Comparison of ENCODE assay signal across 18 cellular contexts in the genomic region with DNA sequence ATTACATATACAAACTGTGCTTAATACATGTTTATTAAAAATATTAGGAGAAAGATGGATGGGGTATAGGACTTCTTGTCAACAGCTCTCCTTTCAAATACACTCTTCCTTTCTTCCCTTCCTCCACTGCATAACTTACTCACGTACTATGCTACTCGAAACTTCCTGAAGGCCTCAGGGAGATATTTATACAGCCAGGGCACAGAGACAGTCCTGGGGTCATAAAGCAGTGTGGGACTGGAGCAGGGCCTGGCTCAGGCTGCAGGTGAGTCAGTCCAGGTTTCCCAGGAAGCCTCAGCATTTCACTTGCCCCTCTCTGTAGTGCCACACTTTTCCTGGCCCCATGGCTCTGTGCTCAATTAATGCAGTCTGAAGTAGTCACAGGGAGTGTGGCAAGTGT.
DNase-seq lines count a peak whose midpoint lies in the region; ATAC-seq and TF ChIP-seq lines count a peak whose summit lies in the region.
"Had no signal": no experiment of that assay in that cellular context is flagged by ENCODE, and none has a peak within 500 bp of the region (broad histone marks: within the 10 kb centered on the region; RNA-seq: fewer than 3 reads in every experiment).

No MANE protein-coding gene starts in this region.

- POLR2A ChIA-PET in RWPE1 (lab: Yijun Ruan, JAX; ENCODE audit: low non-redundant PET) (no interaction called here), WTC11 (lab: Charles Lee) (no interaction called here)

- H3K36me3 Mint-ChIP-seq in osteocyte (ENCODE audit: unreplicated experiment) (peaks cover 2% of the 10 kb centered on the region), endothelial cell (ENCODE audit: low read depth, unreplicated experiment) (no peaks in the 10 kb centered on the region), WTC11 (no peaks in the 10 kb centered on the region)

- H3K4me3 ChIP-seq in hepatocyte: no peak overlapping the region
- H3K4me3 ChIP-seq: BLaER1, PC-9 had no signal

- no peaks in the 10 kb centered on the region for H3K79me2 ChIP-seq in hepatocyte

- H2AFZ ChIP-seq in hepatocyte: no peak overlapping the region
- H2AFZ ChIP-seq: PC-9 had no signal

- no peaks in the 10 kb centered on the region for H3K27me3 ChIP-seq in hepatocyte
- H3K27me3 ChIP-seq: BLaER1 had no signal

- H3K9me3 Mint-ChIP-seq in osteocyte (ENCODE audit: unreplicated experiment) (no peaks in the 10 kb centered on the region), endothelial cell (ENCODE audit: unreplicated experiment) (no peaks in the 10 kb centered on the region), WTC11 (no peaks in the 10 kb centered on the region)
- H3K9me3 Mint-ChIP-seq: CD8-positive, alpha-beta T cell had no signal

- WGBS in hepatocyte (ENCODE audit: low lambda C conversion rate, missing lambda C conversion rate): 53% methylated on average over 2 of the region's 2 CpGs

- H3K9me2 ChIP-seq in hepatocyte (replicated peaks; ENCODE audit: insufficient read depth): no peaks in the 10 kb centered on the region

- H3K27ac Mint-ChIP-seq in osteocyte (ENCODE audit: unreplicated experiment) (peak overlapping the region; percentile 24), endothelial cell (ENCODE audit: unreplicated experiment) (no peak overlapping the region), WTC11 (no peak overlapping the region)
- H3K27ac Mint-ChIP-seq: CD8-positive, alpha-beta T cell had no signal

- CTCF ChIA-PET in RWPE1 (lab: Yijun Ruan, JAX) (interaction anchor here (1.5 kb wide), 1 partner anchor 8 kb away, joined by 3 read pairs; no protein-coding TSS in a partner anchor), WTC11 (lab: Charles Lee) (no interaction called here)

- H3K4me1 Mint-ChIP-seq in osteocyte (ENCODE audit: unreplicated experiment) (peaks cover 51% of the 10 kb centered on the region), endothelial cell (ENCODE audit: unreplicated experiment) (peaks cover 5% of the 10 kb centered on the region), WTC11 (peaks cover 2% of the 10 kb centered on the region; the same call in 1 of the 2 replicates)

- no peaks in the 10 kb centered on the region for H3K27me3 Mint-ChIP-seq in osteocyte (ENCODE audit: unreplicated experiment)
- peaks cover 2% of the 10 kb centered on the region for H3K27me3 Mint-ChIP-seq in endothelial cell (ENCODE audit: unreplicated experiment)
- no peaks in the 10 kb centered on the region for H3K27me3 Mint-ChIP-seq in WTC11 (ENCODE audit: low read depth)

- no peaks in the 10 kb centered on the region for H3K36me3 ChIP-seq in hepatocyte (replicated peaks; ENCODE audit: insufficient read depth, low read depth)
- H3K36me3 ChIP-seq: BLaER1 had no signal

- H3K4me3 Mint-ChIP-seq in osteocyte (ENCODE audit: unreplicated experiment) (peak overlapping the region; percentile 5), endothelial cell (ENCODE audit: unreplicated experiment) (no peak overlapping the region), WTC11 (no peak overlapping the region)
- H3K4me3 Mint-ChIP-seq: CD8-positive, alpha-beta T cell had no signal

- no peak overlapping the region for H3K27ac ChIP-seq in RWPE1
- H3K27ac ChIP-seq in hepatocyte: peak overlapping the region; percentile 54
- H3K27ac ChIP-seq: BLaER1, PC-9 had no signal

- H3K9me3 ChIP-seq in hepatocyte (ENCODE audit: low read depth): no peaks in the 10 kb centered on the region
- H3K9me3 ChIP-seq: BLaER1 had no signal

- no peaks in the 10 kb centered on the region for H4K20me1 ChIP-seq in hepatocyte (ENCODE audit: insufficient read depth, poor library complexity, severe bottlenecking)
- H4K20me1 ChIP-seq: BLaER1 had no signal

- DNase-seq in ELR (ENCODE audit: low read depth) (peak; percentile 47), RWPE1 (ENCODE audit: low spot score) (peak; percentile 6), hepatocyte (ENCODE audit: low spot score) (peak; percentile 60), osteocyte (ENCODE audit: extremely low spot score, unreplicated experiment) (no peak), endothelial cell (ENCODE audit: low spot score) (no peak), activated gamma-delta T cell (lab: John Stamatoyannopoulos, UW) (no peak), WTC11 (ENCODE audit: low spot score) (no peak)
- DNase-seq: CD8-positive, alpha-beta T cell; HCEC 1CT; NCI-H1048; NCI-H1436 treated with DMSO at 0.1 percent for 48 hours; NCI-H2029 treated with DMSO at 0.1 percent for 48 hours; NCI-H510A treated with DMSO at 0.1 percent for 48 hours; NCI-H82; PC-9 had no signal

- H3K4me2 ChIP-seq in hepatocyte: no peak overlapping the region
- H3K4me2 ChIP-seq: BLaER1, PC-9 had no signal

- no peak for ATAC-seq in HG03571 (IDR thresholded peaks at IDR 0.05; ENCODE audit: unreplicated experiment)
- ATAC-seq in WTC11: no peak; the same call in 1 of the 2 replicates
- ATAC-seq: CD8-positive, alpha-beta T cell; Right ventricle myocardium inferior had no signal

- H3K4me1 ChIP-seq in hepatocyte (ENCODE audit: insufficient read depth): peaks cover 27% of the 10 kb centered on the region

- TF ChIP-seq CTCF in RWPE1 (conservative IDR thresholded peaks at IDR 0.05; ENCODE audit: low read depth): no peak
- TF ChIP-seq CTCF in hepatocyte (IDR thresholded peaks at IDR 0.05; ENCODE audit: poor library complexity): no peak
- TF ChIP-seq CTCF in osteocyte (IDR thresholded peaks at IDR 0.05): no peak
- no peak for TF ChIP-seq CTCF in endothelial cell (IDR thresholded peaks at IDR 0.05; ENCODE audit: unreplicated experiment)
- no peak for TF ChIP-seq CTCF in WTC11 (IDR thresholded peaks at IDR 0.05)

TF ChIP-seq in WTC11, 78 proteins besides CTCF, POLR2A, EP300 and RAD21 (continues in another document):
- TF ChIP-seq ZNF281 (CRISPR knock-in tag; IDR thresholded peaks at IDR 0.05): no peak
- TF ChIP-seq, protein P1, sequence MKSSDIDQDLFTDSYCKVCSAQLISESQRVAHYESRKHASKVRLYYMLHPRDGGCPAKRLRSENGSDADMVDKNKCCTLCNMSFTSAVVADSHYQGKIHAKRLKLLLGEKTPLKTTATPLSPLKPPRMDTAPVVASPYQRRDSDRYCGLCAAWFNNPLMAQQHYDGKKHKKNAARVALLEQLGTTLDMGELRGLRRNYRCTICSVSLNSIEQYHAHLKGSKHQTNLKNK (CRISPR knock-in tag; IDR thresholded peaks at IDR 0.05): no peak
- no peak for TF ChIP-seq TEAD1 (CRISPR knock-in tag; IDR thresholded peaks at IDR 0.05)
- TF ChIP-seq, protein P2, sequence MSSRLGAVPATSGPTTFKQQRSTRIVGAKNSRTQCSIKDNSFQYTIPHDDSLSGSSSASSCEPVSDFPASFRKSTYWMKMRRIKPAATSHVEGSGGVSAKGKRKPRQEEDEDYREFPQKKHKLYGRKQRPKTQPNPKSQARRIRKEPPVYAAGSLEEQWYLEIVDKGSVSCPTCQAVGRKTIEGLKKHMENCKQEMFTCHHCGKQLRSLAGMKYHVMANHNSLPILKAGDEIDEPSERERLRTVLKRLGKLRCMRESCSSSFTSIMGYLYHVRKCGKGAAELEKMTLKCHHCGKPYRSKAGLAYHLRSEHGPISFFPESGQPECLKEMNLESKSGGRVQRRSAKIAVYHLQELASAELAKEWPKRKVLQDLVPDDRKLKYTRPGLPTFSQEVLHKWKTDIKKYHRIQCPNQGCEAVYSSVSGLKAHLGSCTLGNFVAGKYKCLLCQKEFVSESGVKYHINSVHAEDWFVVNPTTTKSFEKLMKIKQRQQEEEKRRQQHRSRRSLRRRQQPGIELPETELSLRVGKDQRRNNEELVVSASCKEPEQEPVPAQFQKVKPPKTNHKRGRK (CRISPR knock-in tag; IDR thresholded peaks at IDR 0.05; ENCODE audit: borderline replicate concordance): no peak

Comparison
In these comparisons a context has a peak if more than half of its experiments do, and no peak if none do; other contexts are left out.
1. DNase-seq: peak in ELR (single experiment), RWPE1 (single experiment) and hepatocyte (single experiment); none in osteocyte (single experiment), endothelial cell (single experiment), activated gamma-delta T cell (single experiment) and WTC11 (single experiment).